ENCODE assay signal across 2 cellular contexts in genomic region chr5:139343476-139343875, GRCh38.
TF ChIP-seq lines count a peak whose summit lies in the region.

No MANE protein-coding gene starts in this region.

TF ChIP-seq in A549, 52 proteins besides CTCF, POLR2A, EP300 and RAD21 (continued from another document):
- no peak for TF ChIP-seq RNF2 (IDR thresholded peaks at IDR 0.05; ENCODE audit: borderline replicate concordance, low read depth)
- TF ChIP-seq MYC (IDR thresholded peaks at IDR 0.05; ENCODE audit: borderline replicate concordance, low read length), result no peak
- TF ChIP-seq CBX8 (IDR thresholded peaks at IDR 0.05), result no peak
- TF ChIP-seq EHF (CRISPR knock-in tag; IDR thresholded peaks at IDR 0.05), result no peak
- TF ChIP-seq MAX (IDR thresholded peaks at IDR 0.05), result no peak
- TF ChIP-seq NFE2L2 (conservative IDR thresholded peaks at IDR 0.05; ENCODE audit: low read length), result no peak
- TF ChIP-seq HOXB5 (CRISPR knock-in tag; IDR thresholded peaks at IDR 0.05), result no peak
- no peak for TF ChIP-seq ZNF302 (CRISPR knock-in tag; IDR thresholded peaks at IDR 0.05)
- no peak for TF ChIP-seq POLR2AphosphoS2 (conservative IDR thresholded peaks at IDR 0.05; ENCODE audit: low read length)
TF ChIP-seq in A549: peak in this region for 0.

TF ChIP-seq in HEK293, 187 proteins besides CTCF, POLR2A, EP300 and RAD21 (continued from another document):
- TF ChIP-seq PRDM10 (tag by site-specific recombination; IDR thresholded peaks at IDR 0.05) (no peak), SP2 (tag by site-specific recombination; IDR thresholded peaks at IDR 0.05) (peak; percentile 29; the same call in 1 of the 2 replicates), FEZF1 (tag by site-specific recombination; IDR thresholded peaks at IDR 0.05) (no peak), ZNF549 (tag by site-specific recombination; IDR thresholded peaks at IDR 0.05) (no peak), ZNF133 (tag by site-specific recombination; IDR thresholded peaks at IDR 0.05) (no peak), ZNF324 (tag by site-specific recombination; IDR thresholded peaks at IDR 0.05) (no peak), ZNF19 (tag by site-specific recombination; IDR thresholded peaks at IDR 0.05; ENCODE audit: low read depth) (no peak), ZNF362 (tag by site-specific recombination; IDR thresholded peaks at IDR 0.05) (peak; percentile 94), BCL11B (tag by site-specific recombination; IDR thresholded peaks at IDR 0.05; ENCODE audit: low read depth) (no peak), PRDM2 (tag by site-specific recombination; IDR thresholded peaks at IDR 0.05; ENCODE audit: borderline replicate concordance) (no peak), ZNF24 (tag by site-specific recombination; IDR thresholded peaks at IDR 0.05) (no peak), ATF2 (tag by site-specific recombination; IDR thresholded peaks at IDR 0.05; ENCODE audit: low read depth) (no peak), ZBTB26 (tag by site-specific recombination; optimal IDR thresholded peaks at IDR 0.05) (no peak), ZBTB1 (tag by site-specific recombination; IDR thresholded peaks at IDR 0.05) (no peak), ZNF18 (tag by site-specific recombination; IDR thresholded peaks at IDR 0.05) (0 out of 2 replicates have a peak, but pooled peaks have one; percentile 12), ZNF510 (tag by site-specific recombination; IDR thresholded peaks at IDR 0.05; ENCODE audit: insufficient replicate concordance) (no peak), ZSCAN23 (tag by site-specific recombination; IDR thresholded peaks at IDR 0.05) (no peak)
